In the genomic region with DNA sequence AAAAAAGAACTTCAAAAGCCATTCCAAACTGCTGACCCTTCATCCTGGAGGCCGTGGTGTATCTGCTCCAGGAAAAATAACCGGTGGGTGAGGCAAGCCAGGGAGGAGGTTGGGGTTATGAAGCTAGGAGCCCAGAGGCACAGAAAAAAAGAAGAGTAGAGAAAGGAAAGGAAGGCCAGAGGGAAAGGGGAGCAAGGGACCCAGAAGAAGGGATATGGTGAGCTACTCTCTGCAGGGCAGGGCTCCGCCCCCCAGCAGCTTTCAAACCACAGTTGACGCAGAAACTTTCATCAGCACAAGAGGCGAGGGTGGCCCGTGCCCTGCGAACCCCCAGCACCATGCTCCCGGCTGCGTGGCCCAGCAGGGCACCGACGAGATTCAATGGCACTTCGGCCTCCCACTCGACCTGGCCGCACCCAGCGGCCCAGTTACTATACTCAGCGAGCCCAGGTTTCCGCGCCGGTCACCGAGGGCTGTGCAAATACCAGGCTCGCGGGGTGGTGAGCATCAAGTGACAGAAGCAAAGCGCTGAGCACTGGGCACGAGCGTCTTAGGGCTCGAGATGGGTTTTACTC, we compare ENCODE assay signal across 1 cellular context.
TF ChIP-seq lines count a peak whose summit lies in the region.

No MANE protein-coding gene starts in this region.

TF ChIP-seq in H1, 55 proteins besides CTCF, POLR2A, EP300 and RAD21:
- TF ChIP-seq EGR1 (IDR thresholded peaks at IDR 0.05; ENCODE audit: borderline replicate concordance, low read depth, low read length) (no peak), BRCA1 (IDR thresholded peaks at IDR 0.05; ENCODE audit: low read depth, low read length) (no peak), KDM1A (IDR thresholded peaks at IDR 0.05; ENCODE audit: borderline replicate concordance, low read length) (no peak), ZNF274 (IDR thresholded peaks at IDR 0.05; ENCODE audit: borderline replicate concordance, extremely low read depth, low read length) (no peak), CHD2 (IDR thresholded peaks at IDR 0.05; ENCODE audit: low read length) (no peak), CREB1 (IDR thresholded peaks at IDR 0.05) (no peak), FOSL1 (IDR thresholded peaks at IDR 0.05; ENCODE audit: insufficient read depth, low read depth, low read length) (no peak), TEAD4 (IDR thresholded peaks at IDR 0.05; ENCODE audit: low read depth, low read length) (no peak), PHF8 (conservative IDR thresholded peaks at IDR 0.05; ENCODE audit: low read depth, low read length) (no peak), HDAC6 (IDR thresholded peaks at IDR 0.05; ENCODE audit: low read depth, low read length) (no peak), POLR2AphosphoS5 (IDR thresholded peaks at IDR 0.05; ENCODE audit: low read depth, low read length) (peak; percentile 66; the same call in 1 of the 2 replicates), RBBP5 (IDR thresholded peaks at IDR 0.05; ENCODE audit: borderline replicate concordance, low read depth, low read length) (no peak), NRF1 (IDR thresholded peaks at IDR 0.05; ENCODE audit: low read depth, low read length) (no peak), BCL11A (IDR thresholded peaks at IDR 0.05; ENCODE audit: low read depth in 2 of 2, low read length in 2 of 2) (no peak), SP2 (IDR thresholded peaks at IDR 0.05; ENCODE audit: low read length) (no peak), SIX5 (IDR thresholded peaks at IDR 0.05; ENCODE audit: low read depth, low read length) (no peak), HDAC2 (IDR thresholded peaks at IDR 0.05; ENCODE audit: borderline replicate concordance in 1 of 2, low read depth in 2 of 2, low read length in 2 of 2) (0 out of 4 replicates have a peak, but pooled peaks of 1 of the 2 experiments have one; percentile 63), TCF12 (IDR thresholded peaks at IDR 0.05; ENCODE audit: low read depth, low read length) (no peak), NANOG (IDR thresholded peaks at IDR 0.05; ENCODE audit: insufficient read depth, low read depth, low read length, poor library complexity, severe bottlenecking) (no peak), EZH2 (IDR thresholded peaks at IDR 0.05; ENCODE audit: low read depth, low read length, severe bottlenecking) (no peak), CEBPB (IDR thresholded peaks at IDR 0.05; ENCODE audit: low read depth, low read length) (no peak), SP1 (IDR thresholded peaks at IDR 0.05; ENCODE audit: low read depth, low read length) (no peak), SRF (IDR thresholded peaks at IDR 0.05; ENCODE audit: low read depth, low read length) (no peak), SP4 (IDR thresholded peaks at IDR 0.05; ENCODE audit: low read length) (no peak), SIN3A (conservative IDR thresholded peaks at IDR 0.05 in 1 of 2, IDR thresholded peaks at IDR 0.05 in 1 of 2; ENCODE audit: low read depth in 1 of 2, low read length in 2 of 2) (peak; percentile 43 to 67; a peak in 1 of 4 replicates), CBX8 (IDR thresholded peaks at IDR 0.05; ENCODE audit: borderline replicate concordance, low read depth, low read length) (no peak)
- TF ChIP-seq, protein P1, sequence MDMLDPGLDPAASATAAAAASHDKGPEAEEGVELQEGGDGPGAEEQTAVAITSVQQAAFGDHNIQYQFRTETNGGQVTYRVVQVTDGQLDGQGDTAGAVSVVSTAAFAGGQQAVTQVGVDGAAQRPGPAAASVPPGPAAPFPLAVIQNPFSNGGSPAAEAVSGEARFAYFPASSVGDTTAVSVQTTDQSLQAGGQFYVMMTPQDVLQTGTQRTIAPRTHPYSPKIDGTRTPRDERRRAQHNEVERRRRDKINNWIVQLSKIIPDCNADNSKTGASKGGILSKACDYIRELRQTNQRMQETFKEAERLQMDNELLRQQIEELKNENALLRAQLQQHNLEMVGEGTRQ (IDR thresholded peaks at IDR 0.05; ENCODE audit: low read length): no peak
- TF ChIP-seq, protein P2, sequence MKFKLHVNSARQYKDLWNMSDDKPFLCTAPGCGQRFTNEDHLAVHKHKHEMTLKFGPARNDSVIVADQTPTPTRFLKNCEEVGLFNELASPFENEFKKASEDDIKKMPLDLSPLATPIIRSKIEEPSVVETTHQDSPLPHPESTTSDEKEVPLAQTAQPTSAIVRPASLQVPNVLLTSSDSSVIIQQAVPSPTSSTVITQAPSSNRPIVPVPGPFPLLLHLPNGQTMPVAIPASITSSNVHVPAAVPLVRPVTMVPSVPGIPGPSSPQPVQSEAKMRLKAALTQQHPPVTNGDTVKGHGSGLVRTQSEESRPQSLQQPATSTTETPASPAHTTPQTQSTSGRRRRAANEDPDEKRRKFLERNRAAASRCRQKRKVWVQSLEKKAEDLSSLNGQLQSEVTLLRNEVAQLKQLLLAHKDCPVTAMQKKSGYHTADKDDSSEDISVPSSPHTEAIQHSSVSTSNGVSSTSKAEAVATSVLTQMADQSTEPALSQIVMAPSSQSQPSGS (IDR thresholded peaks at IDR 0.05; ENCODE audit: low read length): no peak
- TF ChIP-seq, protein P3, sequence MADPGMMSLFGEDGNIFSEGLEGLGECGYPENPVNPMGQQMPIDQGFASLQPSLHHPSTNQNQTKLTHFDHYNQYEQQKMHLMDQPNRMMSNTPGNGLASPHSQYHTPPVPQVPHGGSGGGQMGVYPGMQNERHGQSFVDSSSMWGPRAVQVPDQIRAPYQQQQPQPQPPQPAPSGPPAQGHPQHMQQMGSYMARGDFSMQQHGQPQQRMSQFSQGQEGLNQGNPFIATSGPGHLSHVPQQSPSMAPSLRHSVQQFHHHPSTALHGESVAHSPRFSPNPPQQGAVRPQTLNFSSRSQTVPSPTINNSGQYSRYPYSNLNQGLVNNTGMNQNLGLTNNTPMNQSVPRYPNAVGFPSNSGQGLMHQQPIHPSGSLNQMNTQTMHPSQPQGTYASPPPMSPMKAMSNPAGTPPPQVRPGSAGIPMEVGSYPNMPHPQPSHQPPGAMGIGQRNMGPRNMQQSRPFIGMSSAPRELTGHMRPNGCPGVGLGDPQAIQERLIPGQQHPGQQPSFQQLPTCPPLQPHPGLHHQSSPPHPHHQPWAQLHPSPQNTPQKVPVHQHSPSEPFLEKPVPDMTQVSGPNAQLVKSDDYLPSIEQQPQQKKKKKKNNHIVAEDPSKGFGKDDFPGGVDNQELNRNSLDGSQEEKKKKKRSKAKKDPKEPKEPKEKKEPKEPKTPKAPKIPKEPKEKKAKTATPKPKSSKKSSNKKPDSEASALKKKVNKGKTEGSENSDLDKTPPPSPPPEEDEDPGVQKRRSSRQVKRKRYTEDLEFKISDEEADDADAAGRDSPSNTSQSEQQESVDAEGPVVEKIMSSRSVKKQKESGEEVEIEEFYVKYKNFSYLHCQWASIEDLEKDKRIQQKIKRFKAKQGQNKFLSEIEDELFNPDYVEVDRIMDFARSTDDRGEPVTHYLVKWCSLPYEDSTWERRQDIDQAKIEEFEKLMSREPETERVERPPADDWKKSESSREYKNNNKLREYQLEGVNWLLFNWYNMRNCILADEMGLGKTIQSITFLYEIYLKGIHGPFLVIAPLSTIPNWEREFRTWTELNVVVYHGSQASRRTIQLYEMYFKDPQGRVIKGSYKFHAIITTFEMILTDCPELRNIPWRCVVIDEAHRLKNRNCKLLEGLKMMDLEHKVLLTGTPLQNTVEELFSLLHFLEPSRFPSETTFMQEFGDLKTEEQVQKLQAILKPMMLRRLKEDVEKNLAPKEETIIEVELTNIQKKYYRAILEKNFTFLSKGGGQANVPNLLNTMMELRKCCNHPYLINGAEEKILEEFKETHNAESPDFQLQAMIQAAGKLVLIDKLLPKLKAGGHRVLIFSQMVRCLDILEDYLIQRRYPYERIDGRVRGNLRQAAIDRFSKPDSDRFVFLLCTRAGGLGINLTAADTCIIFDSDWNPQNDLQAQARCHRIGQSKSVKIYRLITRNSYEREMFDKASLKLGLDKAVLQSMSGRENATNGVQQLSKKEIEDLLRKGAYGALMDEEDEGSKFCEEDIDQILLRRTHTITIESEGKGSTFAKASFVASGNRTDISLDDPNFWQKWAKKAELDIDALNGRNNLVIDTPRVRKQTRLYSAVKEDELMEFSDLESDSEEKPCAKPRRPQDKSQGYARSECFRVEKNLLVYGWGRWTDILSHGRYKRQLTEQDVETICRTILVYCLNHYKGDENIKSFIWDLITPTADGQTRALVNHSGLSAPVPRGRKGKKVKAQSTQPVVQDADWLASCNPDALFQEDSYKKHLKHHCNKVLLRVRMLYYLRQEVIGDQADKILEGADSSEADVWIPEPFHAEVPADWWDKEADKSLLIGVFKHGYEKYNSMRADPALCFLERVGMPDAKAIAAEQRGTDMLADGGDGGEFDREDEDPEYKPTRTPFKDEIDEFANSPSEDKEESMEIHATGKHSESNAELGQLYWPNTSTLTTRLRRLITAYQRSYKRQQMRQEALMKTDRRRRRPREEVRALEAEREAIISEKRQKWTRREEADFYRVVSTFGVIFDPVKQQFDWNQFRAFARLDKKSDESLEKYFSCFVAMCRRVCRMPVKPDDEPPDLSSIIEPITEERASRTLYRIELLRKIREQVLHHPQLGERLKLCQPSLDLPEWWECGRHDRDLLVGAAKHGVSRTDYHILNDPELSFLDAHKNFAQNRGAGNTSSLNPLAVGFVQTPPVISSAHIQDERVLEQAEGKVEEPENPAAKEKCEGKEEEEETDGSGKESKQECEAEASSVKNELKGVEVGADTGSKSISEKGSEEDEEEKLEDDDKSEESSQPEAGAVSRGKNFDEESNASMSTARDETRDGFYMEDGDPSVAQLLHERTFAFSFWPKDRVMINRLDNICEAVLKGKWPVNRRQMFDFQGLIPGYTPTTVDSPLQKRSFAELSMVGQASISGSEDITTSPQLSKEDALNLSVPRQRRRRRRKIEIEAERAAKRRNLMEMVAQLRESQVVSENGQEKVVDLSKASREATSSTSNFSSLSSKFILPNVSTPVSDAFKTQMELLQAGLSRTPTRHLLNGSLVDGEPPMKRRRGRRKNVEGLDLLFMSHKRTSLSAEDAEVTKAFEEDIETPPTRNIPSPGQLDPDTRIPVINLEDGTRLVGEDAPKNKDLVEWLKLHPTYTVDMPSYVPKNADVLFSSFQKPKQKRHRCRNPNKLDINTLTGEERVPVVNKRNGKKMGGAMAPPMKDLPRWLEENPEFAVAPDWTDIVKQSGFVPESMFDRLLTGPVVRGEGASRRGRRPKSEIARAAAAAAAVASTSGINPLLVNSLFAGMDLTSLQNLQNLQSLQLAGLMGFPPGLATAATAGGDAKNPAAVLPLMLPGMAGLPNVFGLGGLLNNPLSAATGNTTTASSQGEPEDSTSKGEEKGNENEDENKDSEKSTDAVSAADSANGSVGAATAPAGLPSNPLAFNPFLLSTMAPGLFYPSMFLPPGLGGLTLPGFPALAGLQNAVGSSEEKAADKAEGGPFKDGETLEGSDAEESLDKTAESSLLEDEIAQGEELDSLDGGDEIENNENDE (IDR thresholded peaks at IDR 0.05; ENCODE audit: insufficient replicate concordance, low read length): no peak
- TF ChIP-seq, protein P4, sequence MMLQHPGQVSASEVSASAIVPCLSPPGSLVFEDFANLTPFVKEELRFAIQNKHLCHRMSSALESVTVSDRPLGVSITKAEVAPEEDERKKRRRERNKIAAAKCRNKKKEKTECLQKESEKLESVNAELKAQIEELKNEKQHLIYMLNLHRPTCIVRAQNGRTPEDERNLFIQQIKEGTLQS (IDR thresholded peaks at IDR 0.05; ENCODE audit: insufficient read depth, low read depth, low read length): no peak
- TF ChIP-seq, protein P5, sequence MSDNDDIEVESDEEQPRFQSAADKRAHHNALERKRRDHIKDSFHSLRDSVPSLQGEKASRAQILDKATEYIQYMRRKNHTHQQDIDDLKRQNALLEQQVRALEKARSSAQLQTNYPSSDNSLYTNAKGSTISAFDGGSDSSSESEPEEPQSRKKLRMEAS (IDR thresholded peaks at IDR 0.05): peak; percentile 58; the same call in 1 of the 2 replicates
TF ChIP-seq in H1: peak in this region for 4.
